Comparison of ENCODE assay signal across 18 cellular contexts in the genomic region with DNA sequence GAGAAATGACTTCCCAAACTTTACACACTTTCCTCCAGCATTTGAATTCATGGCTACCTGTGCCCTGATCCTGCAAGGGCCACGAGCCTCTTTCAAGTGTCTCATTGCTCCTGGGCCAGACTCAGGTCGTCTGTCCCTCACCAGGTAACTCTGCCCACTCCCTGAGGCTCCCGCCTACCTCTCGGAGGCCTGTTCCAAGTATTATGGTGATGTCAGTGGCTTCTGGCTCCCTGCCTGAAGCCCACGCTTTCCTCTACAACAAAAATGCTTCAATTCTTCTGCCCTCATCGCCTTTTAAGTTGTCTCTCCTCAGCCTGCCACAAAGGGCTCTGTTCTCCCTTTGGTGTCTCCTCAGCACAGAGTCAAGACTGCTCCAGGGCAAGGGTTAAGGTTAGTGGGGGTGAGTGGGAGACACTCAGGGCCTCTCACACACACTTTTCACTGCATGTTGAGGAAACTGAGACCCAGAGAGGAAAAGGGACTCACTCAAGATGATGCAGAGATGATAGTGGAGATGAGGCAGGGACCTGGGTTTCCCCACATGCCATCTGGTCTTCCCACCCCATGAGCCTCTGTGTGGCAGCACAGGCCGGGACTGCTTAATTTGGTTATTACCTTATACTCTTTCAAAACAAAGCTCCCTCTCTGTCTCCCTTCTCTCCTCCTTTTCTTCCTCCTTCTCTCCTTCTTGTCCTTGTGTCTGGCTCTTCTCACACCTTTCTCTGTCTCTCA. TPM values are rescaled to one million over a fixed set of nuclear protein-coding genes. Genes with fewer than 3 reads are reported as not detected.
A peak's percentile ranks its signal among the peaks of the same experiment; 100 is the strongest.
DNase-seq lines count a peak whose midpoint lies in the region.
"Had no signal": no experiment of that assay in that cellular context is flagged by ENCODE, and none has a peak within 500 bp of the region (broad histone marks: within the 10 kb centered on the region; RNA-seq: fewer than 3 reads in every experiment).

No MANE protein-coding gene starts in this region.

- no peak overlapping the region for H3K4me3 Mint-ChIP-seq in T-helper 2 cell treated with Interferon-gamma antibody and Interleukin-4, amounts not matched to agents 5 μg/mL and 100 μg/mL, for 36 hours
- peak overlapping the region; percentile 15 for H3K4me3 Mint-ChIP-seq in activated naive CD8-positive, alpha-beta T cell treated with anti-CD3 and anti-CD28 coated beads for 36 hours

- H3K36me3 Mint-ChIP-seq in T-helper 2 cell treated with Interferon-gamma antibody and Interleukin-4, amounts not matched to agents 5 μg/mL and 100 μg/mL, for 36 hours (ENCODE audit: low read depth): peaks cover 4% of the 10 kb centered on the region
- H3K36me3 Mint-ChIP-seq in activated naive CD8-positive, alpha-beta T cell treated with anti-CD3 and anti-CD28 coated beads for 36 hours: peaks cover 7% of the 10 kb centered on the region

- peaks cover 25% of the 10 kb centered on the region for H3K9me3 Mint-ChIP-seq in T-helper 2 cell treated with Interferon-gamma antibody and Interleukin-4, amounts not matched to agents 5 μg/mL and 100 μg/mL, for 36 hours
- peaks cover 17% of the 10 kb centered on the region for H3K9me3 Mint-ChIP-seq in activated naive CD8-positive, alpha-beta T cell treated with anti-CD3 and anti-CD28 coated beads for 36 hours

- H3K27me3 Mint-ChIP-seq in T-helper 2 cell treated with Interferon-gamma antibody and Interleukin-4, amounts not matched to agents 5 μg/mL and 100 μg/mL, for 36 hours (ENCODE audit: low read depth): peaks cover 6% of the 10 kb centered on the region
- H3K27me3 Mint-ChIP-seq in activated naive CD8-positive, alpha-beta T cell treated with anti-CD3 and anti-CD28 coated beads for 36 hours: peaks cover 29% of the 10 kb centered on the region

- no peak overlapping the region for H3K27ac Mint-ChIP-seq in T-helper 2 cell treated with Interferon-gamma antibody and Interleukin-4, amounts not matched to agents 5 μg/mL and 100 μg/mL, for 36 hours
- H3K27ac Mint-ChIP-seq in activated naive CD8-positive, alpha-beta T cell treated with anti-CD3 and anti-CD28 coated beads for 36 hours: peak overlapping the region; percentile 55

- DNase-seq in T-helper 2 cell treated with Interferon-gamma antibody and Interleukin-4, amounts not matched to agents 5 μg/mL and 100 μg/mL, for 36 hours (ENCODE audit: low spot score): peak; percentile 24
- DNase-seq in T-helper 2 cell: no peak
- peak; percentile 18 for DNase-seq in SK-N-DZ (ENCODE audit: low spot score)
- DNase-seq in activated naive CD8-positive, alpha-beta T cell treated with anti-CD3 and anti-CD28 coated beads for 36 hours: peak; percentile 28
- DNase-seq in stimulated activated CD4-positive, alpha-beta T cell treated with anti-CD3 and anti-CD28 coated beads, Interleukin-4, amount 100 ng/mL, for 24 hours: peak; percentile 15
- no peak for DNase-seq in NCI-H345 (lab: John Stamatoyannopoulos, UW)
- DNase-seq in anterior cingulate cortex (lab: John Stamatoyannopoulos, UW): no peak
- no peak for DNase-seq in DMS153 (lab: John Stamatoyannopoulos, UW)
- DNase-seq: adrenal gland; cortex of kidney; DMS79 treated with DMSO at 0.1 percent for 48 hours; glutamatergic neuron; left colon; naive thymus-derived CD4-positive, alpha-beta T cell; retina; SIG-M5; spleen; upper lobe of right lung had no signal

- peaks cover 10% of the 10 kb centered on the region for H3K4me1 Mint-ChIP-seq in T-helper 2 cell treated with Interferon-gamma antibody and Interleukin-4, amounts not matched to agents 5 μg/mL and 100 μg/mL, for 36 hours (ENCODE audit: low read depth)
- H3K4me1 Mint-ChIP-seq in activated naive CD8-positive, alpha-beta T cell treated with anti-CD3 and anti-CD28 coated beads for 36 hours: peaks cover 16% of the 10 kb centered on the region

RNA-seq across cellular contexts. Expression of gene EGR2, which starts 28.3 kb away (rescaled TPM):
- 0.03 TPM in 1 of 2 replicates, not detected in the other for polyA plus RNA-seq in SK-N-DZ (2014; cell fraction: cytosol; rRNA removed)
- polyA plus RNA-seq in SK-N-DZ (2014; cell fraction: nucleus; rRNA removed): 0.06 and 0.42 TPM in 2 replicates
- total RNA-seq in activated naive CD8-positive, alpha-beta T cell treated with anti-CD3 and anti-CD28 coated beads for 36 hours: 10 to 100 TPM; 52.1 to 53.2 TPM

RNA-seq across cellular contexts. Expression of gene ADO, which starts 39.9 kb away (rescaled TPM):
- polyA plus RNA-seq in SK-N-DZ (2014; cell fraction: cytosol; rRNA removed): 31.6 and 32.8 TPM in 2 replicates
- 19.1 and 22.0 TPM in 2 replicates for polyA plus RNA-seq in SK-N-DZ (2014; cell fraction: nucleus; rRNA removed)
- total RNA-seq in activated naive CD8-positive, alpha-beta T cell treated with anti-CD3 and anti-CD28 coated beads for 36 hours: 10 to 100 TPM; 22.5 to 23.3 TPM

Comparison
In these comparisons a context has a peak if more than half of its experiments do, and no peak if none do; other contexts are left out.
1. DNase-seq: peak in T-helper 2 cell treated with Interferon-gamma antibody and Interleukin-4, amounts not matched to agents 5 μg/mL and 100 μg/mL, for 36 hours (single experiment), SK-N-DZ (single experiment), activated naive CD8-positive, alpha-beta T cell treated with anti-CD3 and anti-CD28 coated beads for 36 hours (single experiment) and stimulated activated CD4-positive, alpha-beta T cell treated with anti-CD3 and anti-CD28 coated beads, Interleukin-4, amount 100 ng/mL, for 24 hours (single experiment); none in T-helper 2 cell (0 of 5), NCI-H345 (single experiment), anterior cingulate cortex (0 of 58) and DMS153 (single experiment).